Comparison of ENCODE assay signal across 19 cellular contexts in the genomic region with DNA sequence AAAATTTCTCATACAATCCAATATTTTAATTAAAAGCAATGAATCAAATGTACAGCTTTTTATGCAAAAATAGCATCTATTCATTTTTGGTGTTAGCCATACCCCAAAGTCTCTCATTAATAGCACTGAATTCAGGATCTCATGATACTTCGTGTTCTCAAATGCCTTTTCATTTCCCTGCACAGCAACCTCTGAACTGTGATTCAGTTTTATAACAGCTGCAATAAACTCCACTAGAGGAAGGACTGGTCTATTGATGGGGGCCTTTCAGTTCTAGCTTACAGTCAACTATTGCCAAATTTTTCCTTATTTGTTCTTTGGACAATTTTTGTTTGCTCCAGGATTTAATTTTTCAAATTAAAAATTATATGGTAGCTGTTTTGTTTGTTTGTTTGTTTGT. TPM values are rescaled to one million over a fixed set of nuclear protein-coding genes. Genes with fewer than 3 reads are reported as not detected.
DNase-seq lines count a peak whose midpoint lies in the region; ATAC-seq and TF ChIP-seq lines count a peak whose summit lies in the region.
"Had no signal": no experiment of that assay in that cellular context is flagged by ENCODE, and none has a peak within 500 bp of the region (broad histone marks: within the 10 kb centered on the region; RNA-seq: fewer than 3 reads in every experiment).

No MANE protein-coding gene starts in this region.

- H3K36me3 ChIP-seq in colonic mucosa (no peaks in the 10 kb centered on the region), osteoblast (ENCODE audit: insufficient read depth, low read length) (no peaks in the 10 kb centered on the region)
- H3K36me3 ChIP-seq: BE2C had no signal

- H3K27me3 ChIP-seq in colonic mucosa (no peaks in the 10 kb centered on the region), osteoblast (ENCODE audit: insufficient read depth, low read length) (no peaks in the 10 kb centered on the region)
- H3K27me3 ChIP-seq: BE2C had no signal

- TF ChIP-seq CTCF in colonic mucosa (IDR thresholded peaks at IDR 0.05) (no peak), osteoblast (IDR thresholded peaks at IDR 0.05; ENCODE audit: extremely low read depth, low read depth, low read length) (no peak), endothelial cell (IDR thresholded peaks at IDR 0.05; ENCODE audit: unreplicated experiment) (no peak)

- peaks cover 5% of the 10 kb centered on the region for H3K36me3 Mint-ChIP-seq in endothelial cell (ENCODE audit: low read depth, unreplicated experiment)
- H3K36me3 Mint-ChIP-seq: CD4-positive, CD25-positive, alpha-beta regulatory T cell had no signal

- H3K79me2 ChIP-seq in osteoblast (ENCODE audit: insufficient read depth, low read length) = no peaks in the 10 kb centered on the region

- H3K4me3 ChIP-seq in colonic mucosa (no peak overlapping the region), osteoblast (ENCODE audit: insufficient read depth, low read length) (no peak overlapping the region)
- H3K4me3 ChIP-seq: GM23338 had no signal

- H2AFZ ChIP-seq in osteoblast (ENCODE audit: low read length) = no peak overlapping the region
- H2AFZ ChIP-seq: GM23338 had no signal

- DNase-seq in LoVo (ENCODE audit: low spot score) (peak; percentile 11), colonic mucosa (no peak), osteoblast (ENCODE audit: insufficient read length, low spot score, missing footprints) (peak; percentile 22), NCI-H345 treated with DMSO at 0.1 percent for 48 hours (lab: John Stamatoyannopoulos, UW; ENCODE audit: unreplicated experiment) (no peak), left ventricle myocardium superior (no peak), endothelial cell (ENCODE audit: low spot score) (no peak)
- DNase-seq: ACHN; C1 segment of cervical spinal cord; CD4-positive, CD25-positive, alpha-beta regulatory T cell; CD8-positive, alpha-beta memory T cell; COR-L47; DMS 273 treated with DMSO at 0.1 percent for 48 hours; DMS79; GDM1; HCEC 1CT; IMR-90 had no signal

- peaks cover 3% of the 10 kb centered on the region for H3K27me3 Mint-ChIP-seq in endothelial cell (ENCODE audit: unreplicated experiment)

- H3K27ac ChIP-seq in colonic mucosa = peak overlapping the region; percentile 49
- no peak overlapping the region for H3K27ac ChIP-seq in osteoblast (ENCODE audit: low read depth, low read length)
- H3K27ac ChIP-seq: HL-60 had no signal

- peaks cover 4% of the 10 kb centered on the region for H3K4me1 Mint-ChIP-seq in endothelial cell (ENCODE audit: unreplicated experiment)

- no peak overlapping the region for H3K9ac ChIP-seq in colonic mucosa (ENCODE audit: low read depth in 2 of 2, low read length in 2 of 2)

- peaks cover 4% of the 10 kb centered on the region for H4K20me1 ChIP-seq in osteoblast (ENCODE audit: insufficient read depth, low read length)

- no peaks in the 10 kb centered on the region for H3K4me1 ChIP-seq in colonic mucosa
- peaks cover 6% of the 10 kb centered on the region for H3K4me1 ChIP-seq in osteoblast (ENCODE audit: insufficient read depth, low read length)
- H3K4me1 ChIP-seq: BE2C had no signal

- ATAC-seq in left ventricle myocardium superior = no peak
- ATAC-seq: GM23338 had no signal

- peaks cover 1% of the 10 kb centered on the region for H3K9me3 Mint-ChIP-seq in endothelial cell (ENCODE audit: unreplicated experiment)

- no peaks in the 10 kb centered on the region for H3K9me3 ChIP-seq in colonic mucosa
- H3K9me3 ChIP-seq in osteoblast (ENCODE audit: low read depth, low read length) = no peaks in the 10 kb centered on the region
- H3K9me3 ChIP-seq: BE2C had no signal

- no peak overlapping the region for H3K4me2 ChIP-seq in osteoblast (ENCODE audit: insufficient read depth, low read length)
- H3K4me2 ChIP-seq: GM23338 had no signal

- no peak overlapping the region for H3K27ac Mint-ChIP-seq in endothelial cell (ENCODE audit: unreplicated experiment)
- H3K27ac Mint-ChIP-seq: CD4-positive, CD25-positive, alpha-beta regulatory T cell; CD8-positive, alpha-beta memory T cell; GM23338 had no signal

- intact Hi-C loops in colonic mucosa (cut with DNase I) = loop anchor here (10.0 kb wide), 1 partner anchor 204 kb away; the partner anchor contains the start of gene ZC3H8
- intact Hi-C loops in left ventricle myocardium superior (cut with micrococcal nuclease) = loop anchor here (5.0 kb wide), 1 partner anchor 163 kb away; no protein-coding TSS in a partner anchor

- no peak overlapping the region for H3K4me3 Mint-ChIP-seq in endothelial cell (ENCODE audit: unreplicated experiment)
- H3K4me3 Mint-ChIP-seq: CD8-positive, alpha-beta memory T cell; GM23338 had no signal

RNA-seq across cellular contexts. Expression of gene TMEM87B, which starts 4.8 kb away (rescaled TPM):
- total RNA-seq in colonic mucosa = 10 to 100 TPM; 56.7 to 71.2 TPM
- total RNA-seq in osteoblast = 33.7 and 38.9 TPM in 2 replicates
- 4.7 TPM for total RNA-seq in left ventricle myocardium superior
- total RNA-seq in endothelial cell (ENCODE audit: unreplicated experiment) = 22.6 TPM

Comparison
In these comparisons a context has a peak if more than half of its experiments do, and no peak if none do; other contexts are left out.
1. DNase-seq: peak in LoVo (single experiment) and osteoblast (single experiment); none in colonic mucosa (single experiment), NCI-H345 treated with DMSO at 0.1 percent for 48 hours (single experiment), left ventricle myocardium superior (single experiment) and endothelial cell (single experiment).